11 cellular contexts compared by ENCODE assay signal in genomic region chr18:70146174-70146573, GRCh38.
"Had no signal": no experiment of that assay in that cellular context is flagged by ENCODE, and none has a peak within 500 bp of the region (broad histone marks: within the 10 kb centered on the region; RNA-seq: fewer than 3 reads in every experiment).

No MANE protein-coding gene starts in this region.

- ATAC-seq: GM23338, HCT116 had no signal

- H3K27ac ChIP-seq: GM23248 had no signal

- H3K4me2 ChIP-seq: GM23338 had no signal

- FAIRE-seq: H1, H54 had no signal

- H3K9ac ChIP-seq: GM23248 had no signal

- H3K9me3 ChIP-seq: HAP-1 had no signal

- H2AFZ ChIP-seq: GM23248, GM23338 had no signal

- H3K4me3 ChIP-seq: GM23248, GM23338, HAP-1 had no signal

- DNase-seq: GM23248, GOT3, H7, H9, HCEC 1CT, HFFc6 had no signal
